Comparison of ENCODE assay signal across 14 cellular contexts in genomic region chr1:109969430-109969829, GRCh38. TPM values are rescaled to one million over a fixed set of nuclear protein-coding genes. Genes with fewer than 3 reads are reported as not detected.
DNase-seq lines count a peak whose midpoint lies in the region; TF ChIP-seq lines count a peak whose summit lies in the region.
"Had no signal": no experiment of that assay in that cellular context is flagged by ENCODE, and none has a peak within 500 bp of the region (broad histone marks: within the 10 kb centered on the region; RNA-seq: fewer than 3 reads in every experiment).

No MANE protein-coding gene starts in this region.

- no peak overlapping the region for H2BK5ac ChIP-seq in H9 (ENCODE audit: insufficient read length, low read length)

- no peak overlapping the region for H2BK15ac ChIP-seq in H9 (ENCODE audit: low read depth, low read length)

- no peak overlapping the region for H3K4me2 ChIP-seq in H9 (ENCODE audit: insufficient read depth, insufficient read length, low read length)

- H3K23ac ChIP-seq in H9 (ENCODE audit: insufficient read length, low read depth, low read length), result no peak overlapping the region

- H3K18ac ChIP-seq in H9 (ENCODE audit: insufficient read length, low read depth, low read length), result no peak overlapping the region

- no peak overlapping the region for H3K4me3 Mint-ChIP-seq in H9
- H3K4me3 Mint-ChIP-seq: CD8-positive, alpha-beta memory T cell had no signal

- no peak overlapping the region for H2BK120ac ChIP-seq in H9 (ENCODE audit: low read depth, low read length, poor library complexity, severe bottlenecking)

- no peak overlapping the region for H3K9ac ChIP-seq in adipocyte (ENCODE audit: low read length)
- no peak overlapping the region for H3K9ac ChIP-seq in H9 (ENCODE audit: extremely low read depth, insufficient read length, low read length)

- H3K9me3 ChIP-seq in adipocyte (ENCODE audit: control insufficient read depth, low read length) (peaks cover 4% of the 10 kb centered on the region), H9 (ENCODE audit: control insufficient read depth, low read depth, low read length) (no peaks in the 10 kb centered on the region)
- H3K9me3 ChIP-seq: colonic mucosa, neutrophil had no signal

- no peaks in the 10 kb centered on the region for H3K23me2 ChIP-seq in H9 (ENCODE audit: insufficient read length, low read depth, low read length, poor library complexity, severe bottlenecking)

- no peaks in the 10 kb centered on the region for H3K79me2 ChIP-seq in H9 (ENCODE audit: insufficient read depth, low read length)

- no peak overlapping the region for H3T11ph ChIP-seq in H9 (ENCODE audit: low read length)

- no peak overlapping the region for H2AK5ac ChIP-seq in H9 (ENCODE audit: insufficient read length, low read length)

- no peak overlapping the region for H3K27ac ChIP-seq in H9 (ENCODE audit: insufficient read length, low read depth, low read length)
- H3K27ac ChIP-seq: colonic mucosa, neutrophil had no signal

- no peak overlapping the region for H3K14ac ChIP-seq in H9 (ENCODE audit: insufficient read depth, low read length)

- H3K4ac ChIP-seq in H9 (ENCODE audit: low read depth, low read length), result no peak overlapping the region

- H2BK12ac ChIP-seq in H9 (ENCODE audit: insufficient read length, low read depth, low read length), result no peak overlapping the region

- no peaks in the 10 kb centered on the region for H3K27me3 ChIP-seq in adipocyte (replicated peaks; ENCODE audit: control insufficient read depth, insufficient read depth, low read length)
- no peaks in the 10 kb centered on the region for H3K27me3 ChIP-seq in H9 (ENCODE audit: insufficient read depth, low read length)
- H3K27me3 ChIP-seq: colonic mucosa, neutrophil had no signal

- no peak overlapping the region for H2BK20ac ChIP-seq in H9 (ENCODE audit: low read depth, low read length, poor library complexity, severe bottlenecking)

- H3K27me3 Mint-ChIP-seq in H9 (ENCODE audit: low read depth), result peaks cover 20% of the 10 kb centered on the region

- no peaks in the 10 kb centered on the region for H4K20me1 ChIP-seq in H9 (ENCODE audit: control insufficient read depth, insufficient read depth, insufficient read length)

- no peak overlapping the region for H4K8ac ChIP-seq in H9 (replicated peaks; ENCODE audit: insufficient read length, low read depth, low read length)

- H3K36me3 Mint-ChIP-seq in H9 (ENCODE audit: insufficient read depth in 1 of 3, low read depth in 3 of 3), result peaks cover 0 to 5% (median 0%) of the 10 kb centered on the region in 3 experiments; a peak in 1 of 7 replicates

- H4K5ac ChIP-seq in H9 (ENCODE audit: insufficient read length, low read depth, low read length), result no peak overlapping the region

- H3K4me3 ChIP-seq in adipocyte (ENCODE audit: low read length), result no peak overlapping the region
- H3K4me3 ChIP-seq: colonic mucosa had no signal

- no peaks in the 10 kb centered on the region for H3K79me1 ChIP-seq in H9 (ENCODE audit: insufficient read depth, low read depth, low read length, poor library complexity, severe bottlenecking)

- H2AFZ ChIP-seq in H9 (ENCODE audit: low read length), result no peak overlapping the region

- no peak overlapping the region for H3K27ac Mint-ChIP-seq in H9

- no peak overlapping the region for H3K56ac ChIP-seq in H9 (ENCODE audit: insufficient read length, low read depth, low read length)

- H3K4me1 ChIP-seq in adipocyte (ENCODE audit: control insufficient read depth, insufficient read depth, low read length) (peaks cover 11% of the 10 kb centered on the region), H9 (ENCODE audit: insufficient read depth, low read length) (no peaks in the 10 kb centered on the region)
- H3K4me1 ChIP-seq: colonic mucosa had no signal

- TF ChIP-seq CTCF in H9 (conservative IDR thresholded peaks at IDR 0.05), result no peak

- WGBS in H9 (ENCODE audit: extremely low coverage, insufficient read length, low lambda C conversion rate), result no CpG with 5 or more reads among the region's 3 CpGs

- H3K36me3 ChIP-seq in adipocyte (ENCODE audit: control insufficient read depth, insufficient read depth, low read length, severe bottlenecking), result no peaks in the 10 kb centered on the region
- H3K36me3 ChIP-seq: colonic mucosa, neutrophil had no signal

- H3K4me1 Mint-ChIP-seq in H9, result no peaks in the 10 kb centered on the region
- H3K4me1 Mint-ChIP-seq: CD8-positive, alpha-beta memory T cell had no signal

- peaks cover 0 to 5% of the 10 kb centered on the region in 2 experiments; a peak in 2 of 5 replicates for H3K9me3 Mint-ChIP-seq in H9
- H3K9me3 Mint-ChIP-seq: CD8-positive, alpha-beta memory T cell had no signal

- no peak overlapping the region for H4K91ac ChIP-seq in H9 (ENCODE audit: insufficient read length, low read depth, low read length)

- DNase-seq in DMS53 treated with DMSO at 0.1 percent for 48 hours (lab: John Stamatoyannopoulos, UW; ENCODE audit: unreplicated experiment) (peak; percentile 48), HS-5 (ENCODE audit: low read depth) (peak; percentile 61), adipocyte (ENCODE audit: low read depth) (peak; percentile 85), iris pigment epithelial cell (ENCODE audit: low read depth) (peak; percentile 81), H9 (no peak), NCI-H2196 (lab: John Stamatoyannopoulos, UW; ENCODE audit: unreplicated experiment) (no peak), DMS114 treated with DMSO at 0.1 percent for 48 hours (lab: John Stamatoyannopoulos, UW; ENCODE audit: unreplicated experiment) (no peak), T1000 (lab: John Stamatoyannopoulos, UW) (no peak)
- DNase-seq: activated naive CD4-positive, alpha-beta T cell treated with Interleukin-2 at 50 U/mL for 16 hours; CD8-positive, alpha-beta memory T cell; colonic mucosa; left ventricle myocardium superior; NCI-H526 had no signal

RNA-seq across cellular contexts. Expression of gene AHCYL1, which starts 15.1 kb away (rescaled TPM):
- total RNA-seq in H9 (2021), result 86.0 and 89.0 TPM in 2 replicates

RNA-seq across cellular contexts. Expression of gene CSF1, which starts 58.8 kb away (rescaled TPM):
- total RNA-seq in H9 (2021), result 2.3 and 3.2 TPM in 2 replicates

Comparison
In these comparisons a context has a peak if more than half of its experiments do, and no peak if none do; other contexts are left out.
1. DNase-seq: peak in DMS53 treated with DMSO at 0.1 percent for 48 hours (single experiment), HS-5 (single experiment), adipocyte (single experiment) and iris pigment epithelial cell (single experiment); none in H9 (single experiment), NCI-H2196 (single experiment), DMS114 treated with DMSO at 0.1 percent for 48 hours (single experiment) and T1000 (single experiment).